26 cellular contexts compared by ENCODE assay signal in the genomic region with DNA sequence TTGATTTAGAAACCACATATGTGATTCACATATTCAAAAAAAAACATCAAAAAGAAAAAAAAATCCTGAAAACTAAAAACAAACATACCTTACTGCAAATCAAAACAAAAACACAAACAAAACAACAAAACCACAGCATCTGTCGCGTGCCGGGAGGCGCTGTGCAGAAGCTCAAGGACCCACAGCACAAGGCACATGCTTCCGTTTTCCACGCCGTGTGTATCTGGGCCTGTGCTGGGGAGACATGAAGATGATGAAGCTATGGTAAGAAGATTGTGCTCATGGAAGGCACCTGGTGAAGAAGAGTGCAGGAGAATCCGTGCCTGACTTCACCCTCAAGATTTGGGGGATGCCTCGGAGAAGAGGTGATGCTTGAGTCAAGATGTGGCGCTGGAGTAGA.
"Had no signal": no experiment of that assay in that cellular context is flagged by ENCODE, and none has a peak within 500 bp of the region (broad histone marks: within the 10 kb centered on the region; RNA-seq: fewer than 3 reads in every experiment).

No MANE protein-coding gene starts in this region.

- H3K9me3 ChIP-seq: testis, thoracic aorta, thyroid gland, tibial artery, transverse colon, upper lobe of left lung, upper lobe of right lung, uterus, vagina had no signal

- H3K36me3 ChIP-seq: stomach, suprapubic skin, thoracic aorta, thyroid gland, tibial artery, tibial nerve, transverse colon, upper lobe of left lung, upper lobe of right lung, uterus, vagina had no signal

- H3K4me1 ChIP-seq: stomach, suprapubic skin, testis, thyroid gland, tibial artery, tibial nerve, transverse colon, upper lobe of left lung, upper lobe of right lung, uterus, vagina had no signal

- H3K27me3 ChIP-seq: stomach, suprapubic skin, testis, thyroid gland, tibial artery, tibial nerve, transverse colon, upper lobe of left lung, upper lobe of right lung, uterus, vagina had no signal

- H3K27ac ChIP-seq: stomach, suprapubic skin, testis, thoracic aorta, thyroid gland, tibial artery, tibial nerve, transverse colon, upper lobe of left lung, upper lobe of right lung, uterus, vagina had no signal

- ATAC-seq: stimulated activated effector memory CD8-positive, alpha-beta T cell treated with anti-CD3 and anti-CD28 coated beads, Interleukin-12 subunit alpha, Interleukin-12 subunit beta, amount 100 ng/mL, for 72 hours; stimulated activated memory B cell treated with anti-CD40 and anti-IgM and Interleukin-4, amounts not matched to agents 10 μg/mL and 1 μg/mL and 100 μg/mL, for 72 hours; stimulated activated naive B cell treated with anti-CD40 and anti-IgM and Interleukin-4, amounts not matched to agents 10 μg/mL and 1 μg/mL and 100 μg/mL, for 72 hours; stimulated activated naive CD8-positive, alpha-beta T cell treated with anti-CD3 and anti-CD28 coated beads, Interleukin-15, amount 100 ng/mL, for 72 hours; stimulated activated naive CD8-positive, alpha-beta T cell treated with anti-CD3 and anti-CD28 coated beads, Interleukin-15, Interleukin-2, amounts not matched to agents 100 U/mL and 50 U/mL, for 24 hours; upper lobe of right lung had no signal

- DNase-seq: stimulated activated CD4-positive, alpha-beta T cell treated with anti-CD3 and anti-CD28 coated beads, Interleukin-2, amount 100 ng/mL, for 48 hours; stimulated activated CD4-positive, alpha-beta T cell treated with anti-CD3 and anti-CD28 coated beads, Interleukin-4, amount 100 ng/mL, for 1 hour; stimulated activated CD4-positive, alpha-beta T cell treated with anti-CD3 and anti-CD28 coated beads, Interleukin-4, amount 100 ng/mL, for 24 hours; stimulated activated CD4-positive, alpha-beta T cell treated with anti-CD3 and anti-CD28 coated beads, Interleukin-4, amount 100 ng/mL, for 4 hours; stimulated activated CD8-positive, alpha-beta memory T cell treated with anti-CD3 and anti-CD28 coated beads, Interleukin-4, amount 100 ng/mL, for 48 hours; stimulated activated naive B cell treated with anti-CD40 and anti-IgM and Interleukin-4, amounts not matched to agents 10 μg/mL and 1 μg/mL and 100 μg/mL, for 72 hours; stimulated activated naive CD4-positive, alpha-beta T cell; stimulated activated naive CD4-positive, alpha-beta T cell treated with Interleukin-2 at 50 U/mL for 16 hours; stimulated activated naive CD8-positive, alpha-beta T cell treated with anti-CD3 and anti-CD28 coated beads, Interleukin-15, amount 100 ng/mL, for 72 hours; stimulated activated naive CD8-positive, alpha-beta T cell treated with anti-CD3 and anti-CD28 coated beads, Interleukin-15, Interleukin-2, amounts not matched to agents 100 U/mL and 50 U/mL, for 24 hours; stomach; substantia nigra; testis; thyroid gland; tibial artery; transverse colon; trophoblast cell; upper lobe of right lung; uterus had no signal

- H3K4me3 ChIP-seq: stomach, suprapubic skin, testis, thoracic aorta, thyroid gland, tibial artery, tibial nerve, transverse colon, upper lobe of left lung, upper lobe of right lung, uterus, vagina had no signal
